Comparison of ENCODE assay signal across 20 cellular contexts in the genomic region with DNA sequence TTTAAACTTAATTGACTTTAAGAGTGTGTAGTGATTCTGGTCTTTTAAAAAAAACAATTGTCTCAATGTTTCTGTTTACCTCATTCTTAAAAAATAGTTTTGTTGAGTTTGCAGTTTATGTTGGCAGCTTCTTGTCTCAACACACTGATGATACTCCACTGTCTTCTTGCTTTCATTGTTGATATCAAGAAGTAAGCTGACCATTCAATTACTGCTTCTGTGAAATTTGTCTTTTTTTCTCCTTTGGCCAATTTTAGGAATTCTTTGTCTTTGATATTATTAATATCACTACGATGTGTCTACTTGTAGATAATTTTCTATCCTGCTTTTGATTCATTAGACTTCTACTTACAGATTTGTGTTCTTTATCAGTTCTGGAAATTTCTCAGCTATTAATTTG.
"Had no signal": no experiment of that assay in that cellular context is flagged by ENCODE, and none has a peak within 500 bp of the region (broad histone marks: within the 10 kb centered on the region; RNA-seq: fewer than 3 reads in every experiment).

No MANE protein-coding gene starts in this region.

- DNase-seq: activated CD4-positive, alpha-beta T cell treated with anti-CD3 and anti-CD28 coated beads, Interleukin-2, amount 50 U/mL, for 1 hour; activated CD8-positive, alpha-beta memory T cell treated with anti-CD3 and anti-CD28 coated beads for 24 hours; activated CD8-positive, alpha-beta memory T cell treated with anti-CD3 and anti-CD28 coated beads, Interleukin-2, amount 50 U/mL, for 48 hours; activated naive CD4-positive, alpha-beta T cell; aorta; brain microvascular endothelial cell; cerebellar nuclear complex; dermis blood vessel endothelial cell; islet precursor cell; right cardiac atrium; small intestine; stimulated activated CD4-positive, alpha-beta T cell treated with anti-CD3 and anti-CD28 coated beads, Interleukin-4, amount 100 ng/mL, for 1 hour; stomach; testis; upper lobe of right lung had no signal

- H3K4me3 Mint-ChIP-seq: neural crest cell had no signal

- H3K4me3 ChIP-seq: hepatocyte, lung, prostate gland, stomach, testis, upper lobe of right lung had no signal

- H3K27ac ChIP-seq: brain microvascular endothelial cell, hepatocyte, prostate gland, stomach, testis, upper lobe of right lung had no signal

- H3K4me1 ChIP-seq: prostate gland had no signal

- H3K27me3 ChIP-seq: brain microvascular endothelial cell, hepatocyte, stomach, testis, upper lobe of right lung had no signal

- ATAC-seq: activated CD4-positive, CD25-positive, alpha-beta regulatory T cell treated with anti-CD3 and anti-CD28 coated beads, Interleukin-2, amount 50 U/mL, for 24 hours; right cardiac atrium; upper lobe of right lung had no signal

- H3K36me3 ChIP-seq: brain microvascular endothelial cell, prostate gland had no signal

- H3K9me3 ChIP-seq: prostate gland, stomach, testis, upper lobe of right lung had no signal
